In genomic region chr6:115356371-115356770, GRCh38 we compare ENCODE assay signal across 31 cellular contexts.
"Had no signal": no experiment of that assay in that cellular context is flagged by ENCODE, and none has a peak within 500 bp of the region (broad histone marks: within the 10 kb centered on the region; RNA-seq: fewer than 3 reads in every experiment).

No MANE protein-coding gene starts in this region.

- H3K27me3 ChIP-seq: adrenal gland, body of pancreas, brain microvascular endothelial cell, breast epithelium had no signal

- H3K9me3 ChIP-seq: adrenal gland, body of pancreas, breast epithelium had no signal

- H3K36me3 ChIP-seq: adrenal gland, brain microvascular endothelial cell, breast epithelium had no signal

- H3K4me3 ChIP-seq: adrenal gland, body of pancreas, breast epithelium had no signal

- DNase-seq: activated B cell treated with CpG ODN at 0.5 μM for 24 hours; activated CD4-positive, alpha-beta memory T cell treated with anti-CD3 and anti-CD28 coated beads for 36 hours; activated CD4-positive, alpha-beta T cell treated with anti-CD3 and anti-CD28 coated beads for 4 hours; activated CD4-positive, alpha-beta T cell treated with anti-CD3 and anti-CD28 coated beads, Interleukin-2, amount 10 ng/mL, durations not matched to agents 24 days and 14 days; activated CD4-positive, alpha-beta T cell treated with anti-CD3 and anti-CD28 coated beads, Interleukin-2, amount 50 U/mL, for 1 hour; activated CD4-positive, alpha-beta T cell treated with anti-CD3 and anti-CD28 coated beads, Interleukin-2, amount 50 U/mL, for 4 hours; activated CD4-positive, CD25-positive, alpha-beta regulatory T cell treated with anti-CD3 and anti-CD28 coated beads, Interleukin-2, amount 50 U/mL, for 72 hours; activated CD8-positive, alpha-beta memory T cell treated with anti-CD3 and anti-CD28 coated beads, Interleukin-2, amount 50 U/mL, for 4 hours; activated CD8-positive, alpha-beta T cell treated with anti-CD3 and anti-CD28 coated beads for 36 hours; activated effector memory CD4-positive, alpha-beta T cell treated with anti-CD3 and anti-CD28 coated beads, Interleukin-2, amount 50 U/mL, for 16 hours; activated gamma-delta T cell treated with Interleukin-2 at 50 U/mL for 16 hours; activated naive CD4-positive, alpha-beta T cell; activated naive CD4-positive, alpha-beta T cell treated with anti-CD3 and anti-CD28 coated beads for 36 hours; activated naive CD4-positive, alpha-beta T cell treated with anti-CD3 and anti-CD28 coated beads, Interleukin-2, amount 50 U/mL, for 16 hours; activated naive CD8-positive, alpha-beta T cell treated with anti-CD3 and anti-CD28 coated beads for 36 hours; activated T-cell treated with anti-CD3 and anti-CD28 coated beads for 4 hours; activated T-cell treated with anti-CD3 and anti-CD28 coated beads, Interleukin-2, amount 50 U/mL, for 1 hour; activated T-cell treated with anti-CD3 and anti-CD28 coated beads, Interleukin-2, amount 50 U/mL, for 4 hours; activated T-cell treated with anti-CD3 and anti-CD28 coated beads, Interleukin-2, amount 50 U/mL, for 72 hours; adrenal gland; amniotic stem cell; aorta; body of pancreas; brain microvascular endothelial cell; central memory CD4-positive, alpha-beta T cell; T-helper 2 cell; T-helper 9 cell had no signal

- H3K27ac ChIP-seq: adrenal gland, body of pancreas, brain microvascular endothelial cell, breast epithelium, VCaP had no signal

- H3K4me1 ChIP-seq: adrenal gland, breast epithelium had no signal

- ATAC-seq: activated CD8-positive, alpha-beta T cell treated with anti-CD3 and anti-CD28 coated beads for 36 hours; activated naive CD4-positive, alpha-beta T cell treated with anti-CD3 and anti-CD28 coated beads, Interleukin-2, amount 50 U/mL, for 72 hours; activated T-cell treated with anti-CD3 and anti-CD28 coated beads, Interleukin-2, amount 50 U/mL, for 4 hours; activated T-cell treated with anti-CD3 and anti-CD28 coated beads, Interleukin-2, amount 50 U/mL, for 72 hours; activated T-helper 17 cell treated with anti-CD3 and anti-CD28 coated beads, Interleukin-2, amount 50 U/mL, for 72 hours; body of pancreas had no signal
